ENCODE assay signal across 7 cellular contexts in genomic region chr19:2274937-2275535, GRCh38. TPM values are rescaled to one million over a fixed set of nuclear protein-coding genes. Genes with fewer than 3 reads are reported as not detected.
DNase-seq lines count a peak whose midpoint lies in the region; ATAC-seq and TF ChIP-seq lines count a peak whose summit lies in the region.

No MANE protein-coding gene starts in this region.

- TF ChIP-seq EP300 in stomach (IDR thresholded peaks at IDR 0.05), result no peak

- H3K9me3 ChIP-seq in DOHH2 (ENCODE audit: control insufficient read depth, insufficient read depth, low read length) (no peaks in the 10 kb centered on the region), stomach (no peaks in the 10 kb centered on the region)

- H3K36me3 ChIP-seq in DOHH2 (ENCODE audit: control insufficient read depth, low read length) (peaks cover 50% of the 10 kb centered on the region), stomach (peaks cover 13 to 40% (median 37%) of the 10 kb centered on the region in 4 donors)

- TF ChIP-seq POLR2A in stomach (IDR thresholded peaks at IDR 0.05), result no peak

- no peak overlapping the region for H3K4me2 ChIP-seq in DOHH2 (ENCODE audit: low read length)

- WGBS in stomach, 5 donors, result 53 to 70% (median 60%) methylated on average over 8 to 16 of the region's 16 CpGs

- no peak overlapping the region for H3K4me3 ChIP-seq in DOHH2 (ENCODE audit: low read length)
- peak overlapping the region in 2 of 4 donors; percentile 2 to 32 for H3K4me3 ChIP-seq in stomach

- intact Hi-C loops in stomach (cut with DNase I; ENCODE audit: low total_unique reads), result loop anchor here (5.0 kb wide), 1 partner anchor 43 kb away; no protein-coding TSS in a partner anchor

- no peak for ATAC-seq in GM18858 (IDR thresholded peaks at IDR 0.05; ENCODE audit: unreplicated experiment)

- TF ChIP-seq CTCF in DOHH2 (IDR thresholded peaks at IDR 0.05; ENCODE audit: low read depth, low read length, poor library complexity, severe bottlenecking) (peak; percentile 43), stomach (IDR thresholded peaks at IDR 0.05) (peak in 5 of 7 experiments; percentile 30 to 49 (median 33))

- in situ Hi-C loops in SK-MEL-5 (cut with HindIII; ENCODE audit: low pct_unique_long_range_greater_than_20kb, low sequenced_read_pairs), result no loop called here

- peaks cover 46% of the 10 kb centered on the region for H3K79me2 ChIP-seq in DOHH2 (ENCODE audit: control insufficient read depth, low read length)

- peaks cover 18% of the 10 kb centered on the region for H4K20me1 ChIP-seq in DOHH2 (ENCODE audit: control insufficient read depth, insufficient read depth, low read depth, low read length)

- H3F3A ChIP-seq in DOHH2 (ENCODE audit: control insufficient read depth, insufficient read depth), result peaks cover 35% of the 10 kb centered on the region

- H3K27me3 ChIP-seq in DOHH2 (ENCODE audit: control insufficient read depth, low read length) (no peaks in the 10 kb centered on the region), layer of hippocampus (ENCODE audit: control insufficient read depth, insufficient read depth, low read length) (no peaks in the 10 kb centered on the region), stomach (no peaks in the 10 kb centered on the region)

- DNase-seq in HT1080 (ENCODE audit: low read depth), result peak; percentile 67
- peak; percentile 72 for DNase-seq in SK-MEL-5 (ENCODE audit: low read depth, low spot score)
- peak; percentile 84 for DNase-seq in cerebellum (ENCODE audit: low spot score)
- DNase-seq in stomach, result peak; percentile 69

- no peak overlapping the region for H3K27ac ChIP-seq in DOHH2 (ENCODE audit: low read depth, low read length)
- peak overlapping the region; percentile 52 for H3K27ac ChIP-seq in layer of hippocampus (ENCODE audit: low read depth, low read length)
- H3K27ac ChIP-seq in stomach, result peak overlapping the region in 4 of 5 donors; percentile 36 to 56 (median 48)

- H3K4me1 ChIP-seq in DOHH2 (ENCODE audit: control insufficient read depth, low read length) (peaks cover 22% of the 10 kb centered on the region), stomach (peaks cover 48 to 76% (median 58%) of the 10 kb centered on the region in 4 donors)

- H3K9me2 ChIP-seq in DOHH2 (replicated peaks; ENCODE audit: control insufficient read depth, low read length), result no peaks in the 10 kb centered on the region

RNA-seq across cellular contexts. Expression of gene PEAK3, which starts 6.9 kb away (rescaled TPM):
- 0.03 and 0.35 TPM in 2 replicates for total RNA-seq in HT1080 (2014; rRNA removed; shearing (Covaris generic))
- 0.03 and 0.06 TPM in 2 replicates for polyA plus RNA-seq in HT1080 (2015; cell fraction: cytosol; rRNA removed)
- polyA plus RNA-seq in HT1080 (2015; cell fraction: nucleus; rRNA removed), result not detected in 2 replicates
- not detected in 2 replicates for total RNA-seq in SK-MEL-5 (2014; rRNA removed; shearing (Covaris generic))
- polyA plus RNA-seq in SK-MEL-5 (2015; cell fraction: cytosol; rRNA removed), result not detected in 2 replicates
- not detected in 2 replicates for polyA plus RNA-seq in SK-MEL-5 (2015; cell fraction: nucleus; rRNA removed)
- total RNA-seq in cerebellum (not detected), stomach (1 to 10 TPM in 1 of 5 donors, under 1 TPM in 1, not detected in 3; 0.87 to 1.4 TPM)
- polyA plus RNA-seq in stomach, result under 1 TPM in 2 of 3 donors, not detected in 1; 0.15 to 0.31 TPM

RNA-seq across cellular contexts. Expression of gene JSRP1, which starts 18.8 kb away (rescaled TPM):
- not detected in 2 replicates for total RNA-seq in HT1080 (2014; rRNA removed; shearing (Covaris generic))
- not detected in 2 replicates for polyA plus RNA-seq in HT1080 (2015; cell fraction: cytosol; rRNA removed)
- not detected in 2 replicates for polyA plus RNA-seq in HT1080 (2015; cell fraction: nucleus; rRNA removed)
- total RNA-seq in SK-MEL-5 (2014; rRNA removed; shearing (Covaris generic)), result 0.19 and 0.29 TPM in 2 replicates
- 0.38 and 0.44 TPM in 2 replicates for polyA plus RNA-seq in SK-MEL-5 (2015; cell fraction: cytosol; rRNA removed)
- polyA plus RNA-seq in SK-MEL-5 (2015; cell fraction: nucleus; rRNA removed), result not detected in 2 replicates
- total RNA-seq in cerebellum, result not detected
- under 1 TPM in 1 of 5 donors, not detected in 4; 0.58 TPM for total RNA-seq in stomach
- polyA plus RNA-seq in stomach, result under 1 TPM in 2 of 3 donors, not detected in 1; 0.68 to 0.75 TPM

RNA-seq across cellular contexts. Expression of gene AMH, which starts 25.9 kb away (rescaled TPM):
- 7.2 and 10.6 TPM in 2 replicates for total RNA-seq in HT1080 (2014; rRNA removed; shearing (Covaris generic))
- polyA plus RNA-seq in HT1080 (2015; cell fraction: cytosol; rRNA removed), result 2.8 and 3.4 TPM in 2 replicates
- polyA plus RNA-seq in HT1080 (2015; cell fraction: nucleus; rRNA removed), result 40.8 and 41.9 TPM in 2 replicates
- 1.5 and 1.6 TPM in 2 replicates for total RNA-seq in SK-MEL-5 (2014; rRNA removed; shearing (Covaris generic))
- 1.6 and 1.7 TPM in 2 replicates for polyA plus RNA-seq in SK-MEL-5 (2015; cell fraction: cytosol; rRNA removed)
- polyA plus RNA-seq in SK-MEL-5 (2015; cell fraction: nucleus; rRNA removed), result 26.0 and 38.4 TPM in 2 replicates
- 1.6 TPM for total RNA-seq in cerebellum
- total RNA-seq in stomach, result 1 to 10 TPM in 2 of 5 donors, under 1 TPM in 1, not detected in 2; 0.45 to 2.0 (median 1.1) TPM
- 1 to 10 TPM in 1 of 3 donors, under 1 TPM in 2; 0.50 to 1.5 (median 0.61) TPM for polyA plus RNA-seq in stomach

RNA-seq across cellular contexts. Expression of gene LINGO3, which starts 32.9 kb away (rescaled TPM):
- total RNA-seq in HT1080 (2014; rRNA removed; shearing (Covaris generic)), result not detected in 2 replicates
- polyA plus RNA-seq in HT1080 (2015; cell fraction: cytosol; rRNA removed), result not detected in 2 replicates
- not detected in 2 replicates for polyA plus RNA-seq in HT1080 (2015; cell fraction: nucleus; rRNA removed)
- 0.08 TPM in 1 of 2 replicates, not detected in the other for total RNA-seq in SK-MEL-5 (2014; rRNA removed; shearing (Covaris generic))
- 0.04 and 0.42 TPM in 2 replicates for polyA plus RNA-seq in SK-MEL-5 (2015; cell fraction: cytosol; rRNA removed)
- polyA plus RNA-seq in SK-MEL-5 (2015; cell fraction: nucleus; rRNA removed), result not detected in 2 replicates
- 9.6 TPM for total RNA-seq in cerebellum
- not detected for total RNA-seq in stomach
- polyA plus RNA-seq in stomach, result not detected

RNA-seq across cellular contexts. Expression of gene SF3A2, which starts 38.4 kb away (rescaled TPM):
- total RNA-seq in HT1080 (2014; rRNA removed; shearing (Covaris generic)), result 71.2 and 91.0 TPM in 2 replicates
- polyA plus RNA-seq in HT1080 (2015; cell fraction: cytosol; rRNA removed), result 63.4 and 73.2 TPM in 2 replicates
- polyA plus RNA-seq in HT1080 (2015; cell fraction: nucleus; rRNA removed), result 124 and 132 TPM in 2 replicates
- total RNA-seq in SK-MEL-5 (2014; rRNA removed; shearing (Covaris generic)), result 14.6 and 15.6 TPM in 2 replicates
- 30.9 and 40.3 TPM in 2 replicates for polyA plus RNA-seq in SK-MEL-5 (2015; cell fraction: cytosol; rRNA removed)
- 56.0 and 86.5 TPM in 2 replicates for polyA plus RNA-seq in SK-MEL-5 (2015; cell fraction: nucleus; rRNA removed)
- total RNA-seq in cerebellum, result 46.6 TPM
- total RNA-seq in stomach, result 100 to 1,000 TPM in 1 of 5 donors, 10 to 100 TPM in 4; 25.8 to 214 (median 33.9) TPM
- polyA plus RNA-seq in stomach, result 10 to 100 TPM; 33.3 to 42.4 (median 40.2) TPM
